9 cellular contexts compared by ENCODE assay signal in the genomic region with DNA sequence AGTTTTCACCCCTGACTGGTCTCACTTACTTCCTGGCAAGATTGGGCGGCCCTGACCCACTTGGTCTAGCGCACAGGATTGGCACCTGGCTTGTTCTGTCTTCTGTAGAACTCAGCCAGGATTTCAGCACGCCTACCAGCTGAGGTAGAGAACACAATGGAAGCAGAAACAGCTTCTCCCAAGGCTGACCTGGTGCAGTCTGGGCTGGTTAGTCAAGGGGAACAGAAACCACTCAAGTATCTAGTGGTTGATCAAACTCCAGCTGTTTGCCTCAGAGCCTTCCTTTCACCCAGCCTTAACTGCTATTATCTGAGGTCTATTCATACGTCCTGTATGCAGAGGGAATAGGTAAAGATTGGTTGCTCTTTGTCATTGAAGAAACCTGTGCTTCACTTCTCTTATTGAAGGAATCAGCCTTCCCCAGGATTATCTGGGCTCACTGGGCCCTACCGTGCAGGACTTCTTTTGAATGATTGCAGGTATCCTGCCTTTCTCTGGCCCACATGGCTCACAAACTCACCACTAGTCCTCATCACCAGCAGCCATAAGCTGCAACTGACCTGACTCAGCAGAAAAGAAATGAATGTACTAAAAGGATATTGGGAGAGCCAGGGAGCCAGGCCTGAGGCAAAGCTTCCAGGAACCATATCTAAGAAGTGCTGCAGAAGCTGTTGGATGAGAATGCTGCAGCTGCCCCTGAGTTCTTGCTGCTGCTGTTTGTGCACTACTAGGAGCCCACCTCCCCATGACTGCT. TPM values are rescaled to one million over a fixed set of nuclear protein-coding genes. Genes with fewer than 3 reads are reported as not detected.
DNase-seq lines count a peak whose midpoint lies in the region; ATAC-seq and TF ChIP-seq lines count a peak whose summit lies in the region.
"Had no signal": no experiment of that assay in that cellular context is flagged by ENCODE, and none has a peak within 500 bp of the region (broad histone marks: within the 10 kb centered on the region; RNA-seq: fewer than 3 reads in every experiment).

No MANE protein-coding gene starts in this region.

- peaks cover 0 to 17% of the 10 kb centered on the region in 2 donors for H3K4me1 ChIP-seq in right atrium auricular region

- no peak overlapping the region for H3K27ac Mint-ChIP-seq in WTC11

- peaks cover 6% of the 10 kb centered on the region for H3K4me1 Mint-ChIP-seq in WTC11

- no peak for ATAC-seq in Right ventricle myocardium superior (ENCODE audit: poor library complexity)
- peak; percentile 92 for ATAC-seq in HG02870 (IDR thresholded peaks at IDR 0.05; ENCODE audit: unreplicated experiment)
- no peak for ATAC-seq in WTC11

- no peaks in the 10 kb centered on the region for H3K36me3 ChIP-seq in right atrium auricular region
- no peaks in the 10 kb centered on the region for H3K36me3 ChIP-seq in brain microvascular endothelial cell (replicated peaks)

- H3K27me3 ChIP-seq in right atrium auricular region (peaks cover 0 to 5% of the 10 kb centered on the region in 2 donors), brain microvascular endothelial cell (replicated peaks) (peaks cover 43% of the 10 kb centered on the region)

- peak; percentile 6 for DNase-seq in Right ventricle myocardium superior
- no peak for DNase-seq in right atrium auricular region (ENCODE audit: low spot score)
- peak; percentile 89 for DNase-seq in MV-4-11 (lab: John Stamatoyannopoulos, UW)
- no peak for DNase-seq in NCI-H1694 (lab: John Stamatoyannopoulos, UW)
- DNase-seq in WTC11 (ENCODE audit: low spot score) = no peak
- no peak for DNase-seq in brain microvascular endothelial cell
- DNase-seq in HPDE6-E6E7 (ENCODE audit: extremely low spot score) = no peak
- DNase-seq: activated naive CD4-positive, alpha-beta T cell treated with anti-CD3 and anti-CD28 coated beads, Interleukin-2, amount 50 U/mL, for 16 hours had no signal

- H3K9me3 ChIP-seq in right atrium auricular region = no peaks in the 10 kb centered on the region

- H3K27ac ChIP-seq in right atrium auricular region (no peak overlapping the region), brain microvascular endothelial cell (no peak overlapping the region)

- H3K4me3 Mint-ChIP-seq in WTC11 = no peak overlapping the region

- POLR2A ChIA-PET in WTC11 (lab: Charles Lee) = no interaction called here

- in situ Hi-C loops in brain microvascular endothelial cell (cut with HindIII; ENCODE audit: low pct_ligation_motif_present, low sequenced_read_pairs) = no loop called here

- TF ChIP-seq CTCF in right atrium auricular region (IDR thresholded peaks at IDR 0.05) (no peak), WTC11 (IDR thresholded peaks at IDR 0.05) (no peak), brain microvascular endothelial cell (IDR thresholded peaks at IDR 0.05; ENCODE audit: low read depth, low read length, missing control alignments) (no peak)

- intact Hi-C loops in Right ventricle myocardium superior (cut with DNase I) = no loop called here

- peaks cover 57% of the 10 kb centered on the region for H3K27me3 Mint-ChIP-seq in WTC11 (ENCODE audit: low read depth)

- no peaks in the 10 kb centered on the region for H3K36me3 Mint-ChIP-seq in WTC11

- H3K9me3 Mint-ChIP-seq in WTC11 = peaks cover 16% of the 10 kb centered on the region

- CTCF ChIA-PET in WTC11 (lab: Charles Lee) = interaction anchor here (0.9 to 1.6 kb wide), 3 partner anchors 22 to 239 kb away, joined by 3 to 6 read pairs (median 3); no protein-coding TSS in a partner anchor

- H3K4me3 ChIP-seq in right atrium auricular region = no peak overlapping the region
- no peak overlapping the region for H3K4me3 ChIP-seq in brain microvascular endothelial cell (ENCODE audit: low read depth, low read length)

TF ChIP-seq in WTC11, 78 proteins besides CTCF, POLR2A, EP300 and RAD21:
- TF ChIP-seq, protein P1, sequence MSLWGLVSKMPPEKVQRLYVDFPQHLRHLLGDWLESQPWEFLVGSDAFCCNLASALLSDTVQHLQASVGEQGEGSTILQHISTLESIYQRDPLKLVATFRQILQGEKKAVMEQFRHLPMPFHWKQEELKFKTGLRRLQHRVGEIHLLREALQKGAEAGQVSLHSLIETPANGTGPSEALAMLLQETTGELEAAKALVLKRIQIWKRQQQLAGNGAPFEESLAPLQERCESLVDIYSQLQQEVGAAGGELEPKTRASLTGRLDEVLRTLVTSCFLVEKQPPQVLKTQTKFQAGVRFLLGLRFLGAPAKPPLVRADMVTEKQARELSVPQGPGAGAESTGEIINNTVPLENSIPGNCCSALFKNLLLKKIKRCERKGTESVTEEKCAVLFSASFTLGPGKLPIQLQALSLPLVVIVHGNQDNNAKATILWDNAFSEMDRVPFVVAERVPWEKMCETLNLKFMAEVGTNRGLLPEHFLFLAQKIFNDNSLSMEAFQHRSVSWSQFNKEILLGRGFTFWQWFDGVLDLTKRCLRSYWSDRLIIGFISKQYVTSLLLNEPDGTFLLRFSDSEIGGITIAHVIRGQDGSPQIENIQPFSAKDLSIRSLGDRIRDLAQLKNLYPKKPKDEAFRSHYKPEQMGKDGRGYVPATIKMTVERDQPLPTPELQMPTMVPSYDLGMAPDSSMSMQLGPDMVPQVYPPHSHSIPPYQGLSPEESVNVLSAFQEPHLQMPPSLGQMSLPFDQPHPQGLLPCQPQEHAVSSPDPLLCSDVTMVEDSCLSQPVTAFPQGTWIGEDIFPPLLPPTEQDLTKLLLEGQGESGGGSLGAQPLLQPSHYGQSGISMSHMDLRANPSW (CRISPR knock-in tag; conservative IDR thresholded peaks at IDR 0.05; ENCODE audit: low read depth) = no peak
- TF ChIP-seq ZNF219 (CRISPR knock-in tag; IDR thresholded peaks at IDR 0.05; ENCODE audit: borderline replicate concordance) = no peak
- TF ChIP-seq CREM (CRISPR knock-in tag; IDR thresholded peaks at IDR 0.05) = no peak
- TF ChIP-seq, protein P2, sequence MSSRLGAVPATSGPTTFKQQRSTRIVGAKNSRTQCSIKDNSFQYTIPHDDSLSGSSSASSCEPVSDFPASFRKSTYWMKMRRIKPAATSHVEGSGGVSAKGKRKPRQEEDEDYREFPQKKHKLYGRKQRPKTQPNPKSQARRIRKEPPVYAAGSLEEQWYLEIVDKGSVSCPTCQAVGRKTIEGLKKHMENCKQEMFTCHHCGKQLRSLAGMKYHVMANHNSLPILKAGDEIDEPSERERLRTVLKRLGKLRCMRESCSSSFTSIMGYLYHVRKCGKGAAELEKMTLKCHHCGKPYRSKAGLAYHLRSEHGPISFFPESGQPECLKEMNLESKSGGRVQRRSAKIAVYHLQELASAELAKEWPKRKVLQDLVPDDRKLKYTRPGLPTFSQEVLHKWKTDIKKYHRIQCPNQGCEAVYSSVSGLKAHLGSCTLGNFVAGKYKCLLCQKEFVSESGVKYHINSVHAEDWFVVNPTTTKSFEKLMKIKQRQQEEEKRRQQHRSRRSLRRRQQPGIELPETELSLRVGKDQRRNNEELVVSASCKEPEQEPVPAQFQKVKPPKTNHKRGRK (CRISPR knock-in tag; IDR thresholded peaks at IDR 0.05; ENCODE audit: borderline replicate concordance) = no peak
- TF ChIP-seq GABPB1 (CRISPR knock-in tag; IDR thresholded peaks at IDR 0.05) = no peak
- TF ChIP-seq, protein P3, sequence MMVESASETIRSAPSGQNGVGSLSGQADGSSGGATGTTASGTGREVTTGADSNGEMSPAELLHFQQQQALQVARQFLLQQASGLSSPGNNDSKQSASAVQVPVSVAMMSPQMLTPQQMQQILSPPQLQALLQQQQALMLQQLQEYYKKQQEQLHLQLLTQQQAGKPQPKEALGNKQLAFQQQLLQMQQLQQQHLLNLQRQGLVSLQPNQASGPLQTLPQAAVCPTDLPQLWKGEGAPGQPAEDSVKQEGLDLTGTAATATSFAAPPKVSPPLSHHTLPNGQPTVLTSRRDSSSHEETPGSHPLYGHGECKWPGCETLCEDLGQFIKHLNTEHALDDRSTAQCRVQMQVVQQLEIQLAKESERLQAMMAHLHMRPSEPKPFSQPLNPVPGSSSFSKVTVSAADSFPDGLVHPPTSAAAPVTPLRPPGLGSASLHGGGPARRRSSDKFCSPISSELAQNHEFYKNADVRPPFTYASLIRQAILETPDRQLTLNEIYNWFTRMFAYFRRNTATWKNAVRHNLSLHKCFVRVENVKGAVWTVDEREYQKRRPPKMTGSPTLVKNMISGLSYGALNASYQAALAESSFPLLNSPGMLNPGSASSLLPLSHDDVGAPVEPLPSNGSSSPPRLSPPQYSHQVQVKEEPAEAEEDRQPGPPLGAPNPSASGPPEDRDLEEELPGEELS (CRISPR knock-in tag; IDR thresholded peaks at IDR 0.05) = no peak
- TF ChIP-seq ZNF416 (CRISPR knock-in tag; IDR thresholded peaks at IDR 0.05) = no peak
- TF ChIP-seq, protein P4, sequence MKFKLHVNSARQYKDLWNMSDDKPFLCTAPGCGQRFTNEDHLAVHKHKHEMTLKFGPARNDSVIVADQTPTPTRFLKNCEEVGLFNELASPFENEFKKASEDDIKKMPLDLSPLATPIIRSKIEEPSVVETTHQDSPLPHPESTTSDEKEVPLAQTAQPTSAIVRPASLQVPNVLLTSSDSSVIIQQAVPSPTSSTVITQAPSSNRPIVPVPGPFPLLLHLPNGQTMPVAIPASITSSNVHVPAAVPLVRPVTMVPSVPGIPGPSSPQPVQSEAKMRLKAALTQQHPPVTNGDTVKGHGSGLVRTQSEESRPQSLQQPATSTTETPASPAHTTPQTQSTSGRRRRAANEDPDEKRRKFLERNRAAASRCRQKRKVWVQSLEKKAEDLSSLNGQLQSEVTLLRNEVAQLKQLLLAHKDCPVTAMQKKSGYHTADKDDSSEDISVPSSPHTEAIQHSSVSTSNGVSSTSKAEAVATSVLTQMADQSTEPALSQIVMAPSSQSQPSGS (CRISPR knock-in tag; IDR thresholded peaks at IDR 0.05; ENCODE audit: borderline replicate concordance, low read depth) = no peak
- no peak for TF ChIP-seq OVOL2 (CRISPR knock-in tag; IDR thresholded peaks at IDR 0.05; ENCODE audit: borderline replicate concordance)
- TF ChIP-seq, protein P5, sequence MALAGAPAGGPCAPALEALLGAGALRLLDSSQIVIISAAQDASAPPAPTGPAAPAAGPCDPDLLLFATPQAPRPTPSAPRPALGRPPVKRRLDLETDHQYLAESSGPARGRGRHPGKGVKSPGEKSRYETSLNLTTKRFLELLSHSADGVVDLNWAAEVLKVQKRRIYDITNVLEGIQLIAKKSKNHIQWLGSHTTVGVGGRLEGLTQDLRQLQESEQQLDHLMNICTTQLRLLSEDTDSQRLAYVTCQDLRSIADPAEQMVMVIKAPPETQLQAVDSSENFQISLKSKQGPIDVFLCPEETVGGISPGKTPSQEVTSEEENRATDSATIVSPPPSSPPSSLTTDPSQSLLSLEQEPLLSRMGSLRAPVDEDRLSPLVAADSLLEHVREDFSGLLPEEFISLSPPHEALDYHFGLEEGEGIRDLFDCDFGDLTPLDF (CRISPR knock-in tag; IDR thresholded peaks at IDR 0.05) = no peak
- TF ChIP-seq ZNF138 (CRISPR knock-in tag; conservative IDR thresholded peaks at IDR 0.05) = no peak

RNA-seq across cellular contexts. Expression of a gene that starts 2.5 kb away (rescaled TPM):
- total RNA-seq in Right ventricle myocardium superior (0.22 TPM), right atrium auricular region (not detected), WTC11 (2021) (0.85 to 1.0 TPM (median 0.87 TPM) in 3 replicates)

Comparison
In these comparisons a context has a peak if more than half of its experiments do, and no peak if none do; other contexts are left out.
1. DNase-seq: peak in Right ventricle myocardium superior (single experiment) and MV-4-11 (single experiment); none in right atrium auricular region (single experiment), NCI-H1694 (single experiment), WTC11 (single experiment), brain microvascular endothelial cell (single experiment) and HPDE6-E6E7 (single experiment).